18 cellular contexts compared by ENCODE assay signal in genomic region chr3:109177888-109178287, GRCh38. TPM values are rescaled to one million over a fixed set of nuclear protein-coding genes. Genes with fewer than 3 reads are reported as not detected.
DNase-seq lines count a peak whose midpoint lies in the region; ATAC-seq, FAIRE-seq and TF ChIP-seq lines count a peak whose summit lies in the region.
"Had no signal": no experiment of that assay in that cellular context is flagged by ENCODE, and none has a peak within 500 bp of the region (broad histone marks: within the 10 kb centered on the region; RNA-seq: fewer than 3 reads in every experiment).

No MANE protein-coding gene starts in this region.

- no peaks in the 10 kb centered on the region for H3K9me3 ChIP-seq in astrocyte (ENCODE audit: insufficient read depth, low read depth, low read length)
- H3K9me3 ChIP-seq: SJSA1 had no signal

- H3K4me1 ChIP-seq in GM23338 (ENCODE audit: insufficient read depth): no peaks in the 10 kb centered on the region
- H3K4me1 ChIP-seq in astrocyte (ENCODE audit: insufficient read depth, low read length): no peaks in the 10 kb centered on the region
- H3K4me1 ChIP-seq: SJSA1 had no signal

- ATAC-seq in GM23338: no peak

- H3K4me3 ChIP-seq in GM23338 (no peak overlapping the region), astrocyte (ENCODE audit: insufficient read depth, low read depth, low read length) (no peak overlapping the region)
- H3K4me3 ChIP-seq: PC-9, SJSA1 had no signal

- H3K9ac ChIP-seq in astrocyte (ENCODE audit: low read length): no peak overlapping the region
- H3K9ac ChIP-seq: KMS-11 had no signal

- H2AFZ ChIP-seq in GM23338 (peak overlapping the region; percentile 85; the same call in 1 of the 2 replicates), astrocyte (ENCODE audit: low read depth, low read length) (peak overlapping the region; percentile 20)
- H2AFZ ChIP-seq: PC-9 had no signal

- no peaks in the 10 kb centered on the region for H3K79me2 ChIP-seq in GM23338 (replicated peaks; ENCODE audit: insufficient read depth)
- H3K79me2 ChIP-seq in astrocyte (ENCODE audit: insufficient read depth, low read length): no peaks in the 10 kb centered on the region

- H3F3A ChIP-seq in GM23338 (replicated peaks; ENCODE audit: low read depth): no peaks in the 10 kb centered on the region

- H3K27me3 ChIP-seq in GM23338 (ENCODE audit: insufficient read depth) (no peaks in the 10 kb centered on the region), astrocyte (ENCODE audit: insufficient read depth, low read length) (no peaks in the 10 kb centered on the region)
- H3K27me3 ChIP-seq: SJSA1 had no signal

- 0 out of 2 replicates have a peak overlapping the region, but pooled peaks have one; percentile 18 for H3K27ac Mint-ChIP-seq in GM23338
- no peak overlapping the region for H3K27ac Mint-ChIP-seq in astrocyte (ENCODE audit: unreplicated experiment)

- H3K4me2 ChIP-seq in GM23338 (no peak overlapping the region), astrocyte (ENCODE audit: low read length) (no peak overlapping the region)
- H3K4me2 ChIP-seq: KMS-11, PC-9 had no signal

- H3K36me3 ChIP-seq in GM23338 (ENCODE audit: insufficient read depth): no peaks in the 10 kb centered on the region
- no peaks in the 10 kb centered on the region for H3K36me3 ChIP-seq in astrocyte (ENCODE audit: insufficient read depth, low read length)
- H3K36me3 ChIP-seq: SJSA1 had no signal

- H4K20me1 ChIP-seq in GM23338 (replicated peaks; ENCODE audit: insufficient read depth) (no peaks in the 10 kb centered on the region; the same call in 1 of the 2 replicates), astrocyte (ENCODE audit: insufficient read depth, low read length) (no peaks in the 10 kb centered on the region)

- H3K27ac ChIP-seq in GM23338 (ENCODE audit: low read depth) (no peak overlapping the region), astrocyte (ENCODE audit: low read depth, low read length) (no peak overlapping the region)
- H3K27ac ChIP-seq: C4-2B, KMS-11, PC-9, SJSA1 had no signal

- DNase-seq in GM23338 (ENCODE audit: low spot score): no peak
- peak; percentile 25 for DNase-seq in astrocyte (ENCODE audit: low read depth)
- peak; percentile 94 for DNase-seq in renal cortical epithelial cell (ENCODE audit: low read depth)
- DNase-seq in activated CD4-positive, alpha-beta T cell treated with anti-CD3 and anti-CD28 coated beads for 4 hours: no peak
- DNase-seq in SK-N-DZ (ENCODE audit: low spot score): no peak
- no peak for DNase-seq in T1000 (lab: John Stamatoyannopoulos, UW)
- DNase-seq: AML-193, DND-41, H9, NCI-H187, NCI-H226, NCI-H524 treated with DMSO at 0.1 percent for 48 hours, PC-9 had no signal

- TF ChIP-seq CTCF in GM23338 (conservative IDR thresholded peaks at IDR 0.05; ENCODE audit: low read depth in 2 of 2) (no peak), astrocyte (IDR thresholded peaks at IDR 0.05; ENCODE audit: insufficient read depth, low read depth, low read length) (no peak)

- H3K4me1 Mint-ChIP-seq in GM23338 (no peaks in the 10 kb centered on the region; the same call in 2 of the 3 replicates), astrocyte (ENCODE audit: low read depth, unreplicated experiment) (peaks cover 17% of the 10 kb centered on the region)

- H3K36me3 Mint-ChIP-seq in GM23338 (ENCODE audit: low read depth) (no peaks in the 10 kb centered on the region), astrocyte (ENCODE audit: low read depth, unreplicated experiment) (no peaks in the 10 kb centered on the region)

- no peaks in the 10 kb centered on the region for H3K9me2 ChIP-seq in GM23338 (ENCODE audit: insufficient read depth)

- FAIRE-seq in astrocyte (lab: Jason Lieb, UNC) (no peak), islet of Langerhans (lab: Jason Lieb, UNC) (peak; percentile 71)
- FAIRE-seq: G401.6 had no signal

- H3K4me3 Mint-ChIP-seq in GM23338 (no peak overlapping the region), astrocyte (ENCODE audit: unreplicated experiment) (no peak overlapping the region)
- H3K4me3 Mint-ChIP-seq: H9 had no signal

- no peaks in the 10 kb centered on the region for H3K9me3 Mint-ChIP-seq in GM23338
- no peaks in the 10 kb centered on the region for H3K9me3 Mint-ChIP-seq in astrocyte (ENCODE audit: unreplicated experiment)
- H3K9me3 Mint-ChIP-seq: H9 had no signal

- H3K27me3 Mint-ChIP-seq in GM23338 (ENCODE audit: insufficient read depth, low read depth, poor library complexity) (no peaks in the 10 kb centered on the region), astrocyte (ENCODE audit: low read depth, unreplicated experiment) (no peaks in the 10 kb centered on the region)

TF ChIP-seq in GM23338, 12 proteins besides CTCF, POLR2A, EP300 and RAD21 (continues in another document):
- TF ChIP-seq POLR2AphosphoS5 (IDR thresholded peaks at IDR 0.05; ENCODE audit: low read depth): no peak
- TF ChIP-seq EZH2phosphoT487 (IDR thresholded peaks at IDR 0.05; ENCODE audit: unreplicated experiment): no peak
- TF ChIP-seq ZNF114 (CRISPR knock-in tag; IDR thresholded peaks at IDR 0.05): no peak
- TF ChIP-seq JUNB (IDR thresholded peaks at IDR 0.05; ENCODE audit: unreplicated experiment): no peak
- TF ChIP-seq ZNF331 (CRISPR knock-in tag; IDR thresholded peaks at IDR 0.05; ENCODE audit: low read depth): no peak
- TF ChIP-seq STAT1 (IDR thresholded peaks at IDR 0.05; ENCODE audit: unreplicated experiment): no peak
- no peak for TF ChIP-seq NANOG (IDR thresholded peaks at IDR 0.05; ENCODE audit: borderline replicate concordance)
- TF ChIP-seq, protein P1, sequence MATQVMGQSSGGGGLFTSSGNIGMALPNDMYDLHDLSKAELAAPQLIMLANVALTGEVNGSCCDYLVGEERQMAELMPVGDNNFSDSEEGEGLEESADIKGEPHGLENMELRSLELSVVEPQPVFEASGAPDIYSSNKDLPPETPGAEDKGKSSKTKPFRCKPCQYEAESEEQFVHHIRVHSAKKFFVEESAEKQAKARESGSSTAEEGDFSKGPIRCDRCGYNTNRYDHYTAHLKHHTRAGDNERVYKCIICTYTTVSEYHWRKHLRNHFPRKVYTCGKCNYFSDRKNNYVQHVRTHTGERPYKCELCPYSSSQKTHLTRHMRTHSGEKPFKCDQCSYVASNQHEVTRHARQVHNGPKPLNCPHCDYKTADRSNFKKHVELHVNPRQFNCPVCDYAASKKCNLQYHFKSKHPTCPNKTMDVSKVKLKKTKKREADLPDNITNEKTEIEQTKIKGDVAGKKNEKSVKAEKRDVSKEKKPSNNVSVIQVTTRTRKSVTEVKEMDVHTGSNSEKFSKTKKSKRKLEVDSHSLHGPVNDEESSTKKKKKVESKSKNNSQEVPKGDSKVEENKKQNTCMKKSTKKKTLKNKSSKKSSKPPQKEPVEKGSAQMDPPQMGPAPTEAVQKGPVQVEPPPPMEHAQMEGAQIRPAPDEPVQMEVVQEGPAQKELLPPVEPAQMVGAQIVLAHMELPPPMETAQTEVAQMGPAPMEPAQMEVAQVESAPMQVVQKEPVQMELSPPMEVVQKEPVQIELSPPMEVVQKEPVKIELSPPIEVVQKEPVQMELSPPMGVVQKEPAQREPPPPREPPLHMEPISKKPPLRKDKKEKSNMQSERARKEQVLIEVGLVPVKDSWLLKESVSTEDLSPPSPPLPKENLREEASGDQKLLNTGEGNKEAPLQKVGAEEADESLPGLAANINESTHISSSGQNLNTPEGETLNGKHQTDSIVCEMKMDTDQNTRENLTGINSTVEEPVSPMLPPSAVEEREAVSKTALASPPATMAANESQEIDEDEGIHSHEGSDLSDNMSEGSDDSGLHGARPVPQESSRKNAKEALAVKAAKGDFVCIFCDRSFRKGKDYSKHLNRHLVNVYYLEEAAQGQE (IDR thresholded peaks at IDR 0.05; ENCODE audit: unreplicated experiment): no peak
- TF ChIP-seq ETS1 (IDR thresholded peaks at IDR 0.05): no peak
- TF ChIP-seq EZH2 (IDR thresholded peaks at IDR 0.05; ENCODE audit: low read depth, unreplicated experiment): no peak

RNA-seq across cellular contexts. Expression of gene C3orf85, which starts 41.4 kb away (rescaled TPM):
- not detected in 2 replicates for total RNA-seq in GM23338 (2014; rRNA removed; shearing (Covaris generic))
- polyA plus RNA-seq in GM23338 (2016; fragmentation: Nextera tagmentation; extraction: Ambion mirVana): not detected in 2 replicates
- total RNA-seq in astrocyte (not detected in 2 replicates), renal cortical epithelial cell (not detected in 2 replicates)
- not detected in 2 replicates for polyA plus RNA-seq in SK-N-DZ (2014; cell fraction: cytosol; rRNA removed)
- not detected in 2 replicates for polyA plus RNA-seq in SK-N-DZ (2014; cell fraction: nucleus; rRNA removed)
- total RNA-seq: H9, PC-9, SJSA1 had no signal

RNA-seq across cellular contexts. Expression of gene MORC1, which starts 60.0 kb away (rescaled TPM):
- not detected in 2 replicates for total RNA-seq in GM23338 (2014; rRNA removed; shearing (Covaris generic))
- polyA plus RNA-seq in GM23338 (2016; fragmentation: Nextera tagmentation; extraction: Ambion mirVana): not detected in 2 replicates
- not detected in 2 replicates for total RNA-seq in astrocyte
- under 0.01 and 0.05 TPM in 2 replicates for total RNA-seq in renal cortical epithelial cell
- not detected in 2 replicates for polyA plus RNA-seq in SK-N-DZ (2014; cell fraction: cytosol; rRNA removed)
- polyA plus RNA-seq in SK-N-DZ (2014; cell fraction: nucleus; rRNA removed): not detected in 2 replicates
- total RNA-seq: H9, PC-9, SJSA1 had no signal

Comparison
In these comparisons a context has a peak if more than half of its experiments do, and no peak if none do; other contexts are left out.
1. DNase-seq: peak in astrocyte (single experiment) and renal cortical epithelial cell (single experiment); none in GM23338 (single experiment), activated CD4-positive, alpha-beta T cell treated with anti-CD3 and anti-CD28 coated beads for 4 hours (0 of 2), SK-N-DZ (single experiment) and T1000 (single experiment).